ENCODE assay signal across 17 cellular contexts in genomic region chr6:70724524-70724923, GRCh38.
"Had no signal": no experiment of that assay in that cellular context is flagged by ENCODE, and none has a peak within 500 bp of the region (broad histone marks: within the 10 kb centered on the region; RNA-seq: fewer than 3 reads in every experiment).

No MANE protein-coding gene starts in this region.

- DNase-seq: activated CD4-positive, alpha-beta T cell treated with anti-CD3 and anti-CD28 coated beads for 48 hours; activated CD8-positive, alpha-beta memory T cell treated with anti-CD3 and anti-CD28 coated beads, Interleukin-2, amount 10 ng/mL, durations not matched to agents 7 days and 5 days; activated naive CD4-positive, alpha-beta T cell treated with anti-CD3 and anti-CD28 coated beads, Interleukin-2, amount 50 U/mL, for 16 hours; cerebellar nuclear complex; erythroblast; glutamatergic neuron; left cardiac atrium; lower lobe of right lung; occipital lobe; psoas muscle; stimulated activated CD4-positive, alpha-beta T cell treated with anti-CD3 and anti-CD28 coated beads, Interleukin-12 subunit alpha, Interleukin-12 subunit beta, amount 100 ng/mL, for 4 hours; stimulated activated naive CD8-positive, alpha-beta T cell treated with anti-CD3 and anti-CD28 coated beads, Interleukin-15, amount 100 ng/mL, for 72 hours; T-helper 9 cell; testis; upper lobe of right lung had no signal

- H3K9me3 Mint-ChIP-seq: stimulated activated naive CD8-positive, alpha-beta T cell treated with anti-CD3 and anti-CD28 coated beads, Interleukin-15, amount 100 ng/mL, for 72 hours had no signal

- H3K27ac Mint-ChIP-seq: activated CD8-positive, alpha-beta memory T cell treated with anti-CD3 and anti-CD28 coated beads, Interleukin-2, amount 10 ng/mL, durations not matched to agents 7 days and 5 days; dendritic cell treated with granulocyte-macrophage colony-stimulating factor and Interleukin-4, amounts not matched to agents 40 ng/mL and 50 ng/mL, for 4 days; nephron had no signal

- H3K4me1 Mint-ChIP-seq: nephron had no signal

- H3K27me3 Mint-ChIP-seq: activated CD8-positive, alpha-beta memory T cell treated with anti-CD3 and anti-CD28 coated beads, Interleukin-2, amount 10 ng/mL, durations not matched to agents 7 days and 5 days; dendritic cell treated with granulocyte-macrophage colony-stimulating factor and Interleukin-4, amounts not matched to agents 40 ng/mL and 50 ng/mL, for 4 days; stimulated activated naive CD8-positive, alpha-beta T cell treated with anti-CD3 and anti-CD28 coated beads, Interleukin-15, amount 100 ng/mL, for 72 hours had no signal

- H3K4me3 Mint-ChIP-seq: activated CD8-positive, alpha-beta memory T cell treated with anti-CD3 and anti-CD28 coated beads, Interleukin-2, amount 10 ng/mL, durations not matched to agents 7 days and 5 days; dendritic cell treated with granulocyte-macrophage colony-stimulating factor and Interleukin-4, amounts not matched to agents 40 ng/mL and 50 ng/mL, for 4 days; nephron had no signal

- ATAC-seq: activated CD8-positive, alpha-beta memory T cell treated with anti-CD3 and anti-CD28 coated beads, Interleukin-2, amount 10 ng/mL, durations not matched to agents 7 days and 5 days; left cardiac atrium; lower lobe of right lung; psoas muscle; stimulated activated naive CD8-positive, alpha-beta T cell treated with anti-CD3 and anti-CD28 coated beads, Interleukin-15, amount 100 ng/mL, for 72 hours; upper lobe of right lung had no signal
